ENCODE assay signal across 1 cellular context in the genomic region with DNA sequence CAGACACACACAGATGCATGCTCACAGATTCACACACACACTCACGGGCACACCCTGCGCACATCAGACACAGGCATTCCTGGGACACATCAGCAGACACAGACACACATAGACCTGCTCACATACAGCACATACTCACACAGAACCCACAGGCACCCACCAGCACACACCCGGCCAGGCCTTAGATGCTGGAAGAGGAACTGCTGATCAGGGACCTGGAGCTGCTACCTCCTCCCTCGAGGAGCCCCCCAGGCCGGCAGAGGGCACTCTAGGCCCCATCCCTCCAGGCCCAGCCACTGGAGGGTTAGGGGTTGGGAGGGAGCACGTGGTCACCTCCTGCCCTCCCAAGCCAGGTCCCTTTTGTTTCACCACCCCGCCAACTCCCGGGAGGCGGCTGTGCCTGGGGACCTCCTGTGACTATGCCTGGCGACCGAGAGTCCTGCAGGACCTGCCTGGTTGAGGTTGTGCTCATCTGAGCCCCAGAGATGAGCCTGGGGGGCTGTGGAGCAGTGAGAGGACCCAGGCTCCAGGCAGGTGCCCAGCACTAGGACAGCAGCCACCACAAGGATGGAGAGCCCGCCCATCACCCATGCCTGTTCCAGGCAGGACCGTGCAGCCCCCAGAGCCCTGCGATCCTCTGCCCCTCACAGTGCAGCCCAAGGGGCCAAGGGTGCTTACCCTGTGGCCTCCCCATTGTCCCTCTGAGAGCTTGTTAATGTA.
TF ChIP-seq lines count a peak whose summit lies in the region.

No MANE protein-coding gene starts in this region.

TF ChIP-seq in K562, 482 proteins besides CTCF, POLR2A, EP300 and RAD21 (continued from another document and continues in another):
- TF ChIP-seq, protein P1, sequence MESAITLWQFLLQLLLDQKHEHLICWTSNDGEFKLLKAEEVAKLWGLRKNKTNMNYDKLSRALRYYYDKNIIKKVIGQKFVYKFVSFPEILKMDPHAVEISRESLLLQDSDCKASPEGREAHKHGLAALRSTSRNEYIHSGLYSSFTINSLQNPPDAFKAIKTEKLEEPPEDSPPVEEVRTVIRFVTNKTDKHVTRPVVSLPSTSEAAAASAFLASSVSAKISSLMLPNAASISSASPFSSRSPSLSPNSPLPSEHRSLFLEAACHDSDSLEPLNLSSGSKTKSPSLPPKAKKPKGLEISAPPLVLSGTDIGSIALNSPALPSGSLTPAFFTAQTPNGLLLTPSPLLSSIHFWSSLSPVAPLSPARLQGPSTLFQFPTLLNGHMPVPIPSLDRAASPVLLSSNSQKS (CRISPR knock-in tag; IDR thresholded peaks at IDR 0.05): no peak
- no peak for TF ChIP-seq ZNF121 (CRISPR knock-in tag; conservative IDR thresholded peaks at IDR 0.05)
- TF ChIP-seq YBX1 (IDR thresholded peaks at IDR 0.05): no peak
- no peak for TF ChIP-seq LEF1 (IDR thresholded peaks at IDR 0.05)
- no peak for TF ChIP-seq CSDE1 (IDR thresholded peaks at IDR 0.05)
- TF ChIP-seq ADNP (tag; IDR thresholded peaks at IDR 0.05): no peak
- no peak for TF ChIP-seq MBD1 (CRISPR knock-in tag; IDR thresholded peaks at IDR 0.05)
- no peak for TF ChIP-seq NR2F6 (CRISPR knock-in tag; IDR thresholded peaks at IDR 0.05)
- TF ChIP-seq, protein P2, sequence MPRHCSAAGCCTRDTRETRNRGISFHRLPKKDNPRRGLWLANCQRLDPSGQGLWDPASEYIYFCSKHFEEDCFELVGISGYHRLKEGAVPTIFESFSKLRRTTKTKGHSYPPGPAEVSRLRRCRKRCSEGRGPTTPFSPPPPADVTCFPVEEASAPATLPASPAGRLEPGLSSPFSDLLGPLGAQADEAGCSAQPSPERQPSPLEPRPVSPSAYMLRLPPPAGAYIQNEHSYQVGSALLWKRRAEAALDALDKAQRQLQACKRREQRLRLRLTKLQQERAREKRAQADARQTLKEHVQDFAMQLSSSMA (CRISPR knock-in tag; IDR thresholded peaks at IDR 0.05): no peak
- no peak for TF ChIP-seq ZNF140 (CRISPR knock-in tag; IDR thresholded peaks at IDR 0.05)
- TF ChIP-seq NKRF (IDR thresholded peaks at IDR 0.05; ENCODE audit: borderline replicate concordance): no peak
- TF ChIP-seq, protein P3, sequence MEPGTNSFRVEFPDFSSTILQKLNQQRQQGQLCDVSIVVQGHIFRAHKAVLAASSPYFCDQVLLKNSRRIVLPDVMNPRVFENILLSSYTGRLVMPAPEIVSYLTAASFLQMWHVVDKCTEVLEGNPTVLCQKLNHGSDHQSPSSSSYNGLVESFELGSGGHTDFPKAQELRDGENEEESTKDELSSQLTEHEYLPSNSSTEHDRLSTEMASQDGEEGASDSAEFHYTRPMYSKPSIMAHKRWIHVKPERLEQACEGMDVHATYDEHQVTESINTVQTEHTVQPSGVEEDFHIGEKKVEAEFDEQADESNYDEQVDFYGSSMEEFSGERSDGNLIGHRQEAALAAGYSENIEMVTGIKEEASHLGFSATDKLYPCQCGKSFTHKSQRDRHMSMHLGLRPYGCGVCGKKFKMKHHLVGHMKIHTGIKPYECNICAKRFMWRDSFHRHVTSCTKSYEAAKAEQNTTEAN (CRISPR knock-in tag; IDR thresholded peaks at IDR 0.05): no peak
- TF ChIP-seq NR0B1 (IDR thresholded peaks at IDR 0.05; ENCODE audit: partially characterized antibody): no peak
- no peak for TF ChIP-seq ZNF197 (CRISPR knock-in tag; IDR thresholded peaks at IDR 0.05; ENCODE audit: low read depth)
- TF ChIP-seq, protein P4, sequence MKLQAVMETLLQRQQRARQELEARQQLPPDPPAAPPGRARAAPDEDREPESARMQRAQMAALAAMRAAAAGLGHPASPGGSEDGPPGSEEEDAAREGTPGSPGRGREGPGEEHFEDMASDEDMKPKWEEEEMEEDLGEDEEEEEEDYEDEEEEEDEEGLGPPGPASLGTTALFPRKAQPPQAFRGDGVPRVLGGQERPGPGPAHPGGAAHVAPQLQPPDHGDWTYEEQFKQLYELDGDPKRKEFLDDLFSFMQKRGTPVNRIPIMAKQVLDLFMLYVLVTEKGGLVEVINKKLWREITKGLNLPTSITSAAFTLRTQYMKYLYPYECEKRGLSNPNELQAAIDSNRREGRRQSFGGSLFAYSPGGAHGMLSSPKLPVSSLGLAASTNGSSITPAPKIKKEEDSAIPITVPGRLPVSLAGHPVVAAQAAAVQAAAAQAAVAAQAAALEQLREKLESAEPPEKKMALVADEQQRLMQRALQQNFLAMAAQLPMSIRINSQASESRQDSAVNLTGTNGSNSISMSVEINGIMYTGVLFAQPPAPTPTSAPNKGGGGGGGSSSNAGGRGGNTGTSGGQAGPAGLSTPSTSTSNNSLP (IDR thresholded peaks at IDR 0.05; ENCODE audit: borderline replicate concordance, low read depth, low read length): no peak
- no peak for TF ChIP-seq ZNF3 (CRISPR knock-in tag; IDR thresholded peaks at IDR 0.05)
- peak; percentile 85 for TF ChIP-seq USF2 (CRISPR knock-in tag; IDR thresholded peaks at IDR 0.05)
- no peak for TF ChIP-seq NFRKB (IDR thresholded peaks at IDR 0.05; ENCODE audit: low read depth)
- no peak for TF ChIP-seq HEY1 (CRISPR knock-in tag; IDR thresholded peaks at IDR 0.05; ENCODE audit: borderline replicate concordance)
- TF ChIP-seq SUPT5H (IDR thresholded peaks at IDR 0.05): 0 out of 2 replicates have a peak, but pooled peaks have one; percentile 26
- TF ChIP-seq TSHZ1 (CRISPR knock-in tag; IDR thresholded peaks at IDR 0.05): no peak
- peak; percentile 61 for TF ChIP-seq ZBTB7A (IDR thresholded peaks at IDR 0.05; ENCODE audit: borderline replicate concordance, control insufficient read depth, low read depth, low read length)
- TF ChIP-seq MLLT1 (IDR thresholded peaks at IDR 0.05): no peak
- TF ChIP-seq ZNF507 (tag; conservative IDR thresholded peaks at IDR 0.05): no peak
- TF ChIP-seq NR1H2 (CRISPR knock-in tag; IDR thresholded peaks at IDR 0.05): no peak
- TF ChIP-seq, protein P5, sequence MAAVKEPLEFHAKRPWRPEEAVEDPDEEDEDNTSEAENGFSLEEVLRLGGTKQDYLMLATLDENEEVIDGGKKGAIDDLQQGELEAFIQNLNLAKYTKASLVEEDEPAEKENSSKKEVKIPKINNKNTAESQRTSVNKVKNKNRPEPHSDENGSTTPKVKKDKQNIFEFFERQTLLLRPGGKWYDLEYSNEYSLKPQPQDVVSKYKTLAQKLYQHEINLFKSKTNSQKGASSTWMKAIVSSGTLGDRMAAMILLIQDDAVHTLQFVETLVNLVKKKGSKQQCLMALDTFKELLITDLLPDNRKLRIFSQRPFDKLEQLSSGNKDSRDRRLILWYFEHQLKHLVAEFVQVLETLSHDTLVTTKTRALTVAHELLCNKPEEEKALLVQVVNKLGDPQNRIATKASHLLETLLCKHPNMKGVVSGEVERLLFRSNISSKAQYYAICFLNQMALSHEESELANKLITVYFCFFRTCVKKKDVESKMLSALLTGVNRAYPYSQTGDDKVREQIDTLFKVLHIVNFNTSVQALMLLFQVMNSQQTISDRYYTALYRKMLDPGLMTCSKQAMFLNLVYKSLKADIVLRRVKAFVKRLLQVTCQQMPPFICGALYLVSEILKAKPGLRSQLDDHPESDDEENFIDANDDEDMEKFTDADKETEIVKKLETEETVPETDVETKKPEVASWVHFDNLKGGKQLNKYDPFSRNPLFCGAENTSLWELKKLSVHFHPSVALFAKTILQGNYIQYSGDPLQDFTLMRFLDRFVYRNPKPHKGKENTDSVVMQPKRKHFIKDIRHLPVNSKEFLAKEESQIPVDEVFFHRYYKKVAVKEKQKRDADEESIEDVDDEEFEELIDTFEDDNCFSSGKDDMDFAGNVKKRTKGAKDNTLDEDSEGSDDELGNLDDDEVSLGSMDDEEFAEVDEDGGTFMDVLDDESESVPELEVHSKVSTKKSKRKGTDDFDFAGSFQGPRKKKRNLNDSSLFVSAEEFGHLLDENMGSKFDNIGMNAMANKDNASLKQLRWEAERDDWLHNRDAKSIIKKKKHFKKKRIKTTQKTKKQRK (IDR thresholded peaks at IDR 0.05; ENCODE audit: borderline replicate concordance, low read depth, low read length): no peak
- TF ChIP-seq TARDBP (IDR thresholded peaks at IDR 0.05): no peak
